8 cellular contexts compared by ENCODE assay signal in genomic region chr10:102064503-102064867, GRCh38. TPM values are rescaled to one million over a fixed set of nuclear protein-coding genes. Genes with fewer than 3 reads are reported as not detected.
A peak's percentile ranks its signal among the peaks of the same experiment; 100 is the strongest.
DNase-seq lines count a peak whose midpoint lies in the region; ATAC-seq, FAIRE-seq and TF ChIP-seq lines count a peak whose summit lies in the region.

No MANE protein-coding gene starts in this region.

- H3K9me3 ChIP-seq in A549 (no peaks in the 10 kb centered on the region), HUES48 (ENCODE audit: control insufficient read depth, insufficient read depth, low read length) (no peaks in the 10 kb centered on the region)

- H3K36me3 Mint-ChIP-seq in MCF 10A (ENCODE audit: insufficient read depth, unreplicated experiment) (peaks cover 11% of the 10 kb centered on the region), naive B cell (no peaks in the 10 kb centered on the region)

- POLR2A ChIA-PET in A549 (lab: Yijun Ruan, JAX) (no interaction called here), MCF 10A (lab: Yijun Ruan, JAX) (no interaction called here)

- H3K9me3 Mint-ChIP-seq in MCF 10A (ENCODE audit: unreplicated experiment), result no peaks in the 10 kb centered on the region
- H3K9me3 Mint-ChIP-seq in naive B cell, result no peaks in the 10 kb centered on the region

- peaks cover 3% of the 10 kb centered on the region; the same call in 1 of the 2 replicates for H3K36me3 ChIP-seq in HUES48 (ENCODE audit: control insufficient read depth, insufficient read depth, low read length)

- peaks cover 20% of the 10 kb centered on the region for H3K4me1 ChIP-seq in A549
- no peaks in the 10 kb centered on the region for H3K4me1 ChIP-seq in HUES48 (ENCODE audit: control insufficient read depth, insufficient read depth, low read length)

- ATAC-seq in A549, result no peak
- no peak for ATAC-seq in naive B cell (ENCODE audit: low read depth in 2 of 2)
- ATAC-seq in HG03045 (IDR thresholded peaks at IDR 0.05; ENCODE audit: unreplicated experiment), result no peak
- no peak for ATAC-seq in GM19397 (IDR thresholded peaks at IDR 0.05; ENCODE audit: unreplicated experiment)

- DNase-seq in A549 (ENCODE audit: low read depth in 1 of 2, low spot score in 1 of 2) (no peak), MCF 10A (ENCODE audit: unreplicated experiment) (no peak), naive B cell (no peak), NCI-H1105 (lab: John Stamatoyannopoulos, UW) (no peak), ecto neural progenitor cell (ENCODE audit: low spot score) (no peak)

- TF ChIP-seq CTCF in A549 (IDR thresholded peaks at IDR 0.05) (no peak), MCF 10A (IDR thresholded peaks at IDR 0.05; ENCODE audit: unreplicated experiment) (no peak)

- H3K4me1 Mint-ChIP-seq in MCF 10A (ENCODE audit: insufficient read depth, unreplicated experiment) (peaks cover 16% of the 10 kb centered on the region), naive B cell (peaks cover 17 to 35% (median 27%) of the 10 kb centered on the region in 3 donors)

- TSS peak; percentile 73 for BruUV-seq in MCF 10A (replicated peaks; lab: Mats Ljungman, UMichigan)

- H3K4me3 ChIP-seq in A549 (peak overlapping the region; percentile 87), HUES48 (ENCODE audit: low read depth, low read length) (peak overlapping the region; percentile 81)

- H3K27ac ChIP-seq in A549 (peak overlapping the region; percentile 91 to 99), HUES48 (ENCODE audit: low read depth, low read length) (no peak overlapping the region)

- CTCF ChIA-PET in A549 (lab: Yijun Ruan, JAX) (interaction anchor here (2.4 kb wide), 1 partner anchor 8 kb away, joined by 19 read pairs; no protein-coding TSS in a partner anchor), MCF 10A (lab: Yijun Ruan, JAX) (no interaction called here)

- H3K27ac Mint-ChIP-seq in MCF 10A (ENCODE audit: low read depth, unreplicated experiment) (peak overlapping the region; percentile 83), naive B cell (peak overlapping the region in 5 of 6 donors; percentile 84 to 95 (median 93))

- FAIRE-seq in A549 (lab: Jason Lieb, UNC), result no peak

- H3K4me2 ChIP-seq in A549, result peak overlapping the region; percentile 97

- no peak for TF ChIP-seq POLR2A in A549 (IDR thresholded peaks at IDR 0.05; ENCODE audit: low read length)

- H3K27me3 ChIP-seq in HUES48 (ENCODE audit: control insufficient read depth, insufficient read depth, low read length), result no peaks in the 10 kb centered on the region

- TF ChIP-seq RAD21 in A549 (conservative IDR thresholded peaks at IDR 0.05 in 1 of 2, IDR thresholded peaks at IDR 0.05 in 1 of 2), result no peak

- H3K9ac ChIP-seq in HUES48 (ENCODE audit: low read depth, low read length), result no peak overlapping the region

- 93% methylated on average over 2 of the region's 2 CpGs for WGBS in A549 (ENCODE audit: missing lambda C conversion rate)

- no peaks in the 10 kb centered on the region for H3K27me3 Mint-ChIP-seq in MCF 10A (ENCODE audit: insufficient read depth, unreplicated experiment)
- no peaks in the 10 kb centered on the region for H3K27me3 Mint-ChIP-seq in naive B cell

- intact Hi-C loops in MCF 10A (cut with micrococcal nuclease), result no loop called here

- TF ChIP-seq EP300 in A549 (IDR thresholded peaks at IDR 0.05), result no peak

- peak overlapping the region; percentile 83 for H3K4me3 Mint-ChIP-seq in MCF 10A (ENCODE audit: unreplicated experiment)
- H3K4me3 Mint-ChIP-seq in naive B cell, result peak overlapping the region; percentile 79 to 91 (median 89)

TF ChIP-seq in A549, 52 proteins besides CTCF, POLR2A, EP300 and RAD21:
- TF ChIP-seq CEBPB (IDR thresholded peaks at IDR 0.05), result 0 out of 4 replicates have a peak, but pooled peaks of 1 of the 2 experiments have one; percentile 38
- no peak for TF ChIP-seq REST (IDR thresholded peaks at IDR 0.05)
- no peak for TF ChIP-seq RCOR1 (IDR thresholded peaks at IDR 0.05; ENCODE audit: low read depth, low read length)

RNA-seq across cellular contexts. Expression of gene HPS6, which starts 0.7 kb away (rescaled TPM):
- polyA plus RNA-seq in A549 (2011; rRNA removed) (5.6 and 7.6 TPM in 2 replicates), A549 (2017; fragmentation: RNase III; extraction: RNeasy Plus Mini Kit Qiagen cat#74134 plus additional on column Dnase treatment) (13.0 to 16.7 TPM (median 15.3 TPM) in 3 replicates), naive B cell (ENCODE audit: low read depth in 6 of 6) (10 to 100 TPM; 16.3 to 31.9 (median 21.2) TPM)
- 6.6 and 10.0 TPM in 2 replicates for polyA plus RNA-seq in A549 (2012; cell fraction: cytosol; rRNA removed)
- polyA plus RNA-seq in A549 (2012; cell fraction: nucleus; rRNA removed), result 11.4 and 12.5 TPM in 2 replicates
- polyA minus RNA-seq in A549 (2011; rRNA and poly(A)+ RNA removed), result 12.1 and 15.2 TPM in 2 replicates
- 15.0 and 16.6 TPM in 2 replicates for total RNA-seq in MCF 10A (2022)

RNA-seq across cellular contexts. Expression of gene ARMH3, which starts 8.5 kb away (rescaled TPM):
- polyA plus RNA-seq in A549 (2011; rRNA removed) (17.3 and 20.1 TPM in 2 replicates), A549 (2017; fragmentation: RNase III; extraction: RNeasy Plus Mini Kit Qiagen cat#74134 plus additional on column Dnase treatment) (11.3 to 13.3 TPM (median 12.7 TPM) in 3 replicates), naive B cell (ENCODE audit: low read depth in 6 of 6) (10 to 100 TPM; 29.9 to 56.9 (median 46.8) TPM)
- 8.7 and 9.8 TPM in 2 replicates for polyA plus RNA-seq in A549 (2012; cell fraction: cytosol; rRNA removed)
- 9.4 and 36.5 TPM in 2 replicates for polyA plus RNA-seq in A549 (2012; cell fraction: nucleus; rRNA removed)
- polyA minus RNA-seq in A549 (2011; rRNA and poly(A)+ RNA removed), result 14.4 and 15.7 TPM in 2 replicates
- total RNA-seq in MCF 10A (2022), result 17.6 and 18.9 TPM in 2 replicates

RNA-seq across cellular contexts. Expression of gene LDB1, which starts 55.7 kb away (rescaled TPM):
- polyA plus RNA-seq in A549 (2011; rRNA removed), result 47.0 and 47.5 TPM in 2 replicates
- 47.6 and 55.4 TPM in 2 replicates for polyA plus RNA-seq in A549 (2012; cell fraction: cytosol; rRNA removed)
- 145 and 151 TPM in 2 replicates for polyA plus RNA-seq in A549 (2012; cell fraction: nucleus; rRNA removed)
- 33.3 to 37.3 TPM (median 37.2 TPM) in 3 replicates for polyA plus RNA-seq in A549 (2017; fragmentation: RNase III; extraction: RNeasy Plus Mini Kit Qiagen cat#74134 plus additional on column Dnase treatment)
- 63.4 and 69.4 TPM in 2 replicates for polyA minus RNA-seq in A549 (2011; rRNA and poly(A)+ RNA removed)
- total RNA-seq in MCF 10A (2022), result 28.9 and 31.7 TPM in 2 replicates
- 10 to 100 TPM in 5 of 6 donors, 1 to 10 TPM in 1; 7.1 to 37.9 (median 30.5) TPM for polyA plus RNA-seq in naive B cell (ENCODE audit: low read depth in 6 of 6)
